ENCODE assay signal across 1 cellular context in the genomic region with DNA sequence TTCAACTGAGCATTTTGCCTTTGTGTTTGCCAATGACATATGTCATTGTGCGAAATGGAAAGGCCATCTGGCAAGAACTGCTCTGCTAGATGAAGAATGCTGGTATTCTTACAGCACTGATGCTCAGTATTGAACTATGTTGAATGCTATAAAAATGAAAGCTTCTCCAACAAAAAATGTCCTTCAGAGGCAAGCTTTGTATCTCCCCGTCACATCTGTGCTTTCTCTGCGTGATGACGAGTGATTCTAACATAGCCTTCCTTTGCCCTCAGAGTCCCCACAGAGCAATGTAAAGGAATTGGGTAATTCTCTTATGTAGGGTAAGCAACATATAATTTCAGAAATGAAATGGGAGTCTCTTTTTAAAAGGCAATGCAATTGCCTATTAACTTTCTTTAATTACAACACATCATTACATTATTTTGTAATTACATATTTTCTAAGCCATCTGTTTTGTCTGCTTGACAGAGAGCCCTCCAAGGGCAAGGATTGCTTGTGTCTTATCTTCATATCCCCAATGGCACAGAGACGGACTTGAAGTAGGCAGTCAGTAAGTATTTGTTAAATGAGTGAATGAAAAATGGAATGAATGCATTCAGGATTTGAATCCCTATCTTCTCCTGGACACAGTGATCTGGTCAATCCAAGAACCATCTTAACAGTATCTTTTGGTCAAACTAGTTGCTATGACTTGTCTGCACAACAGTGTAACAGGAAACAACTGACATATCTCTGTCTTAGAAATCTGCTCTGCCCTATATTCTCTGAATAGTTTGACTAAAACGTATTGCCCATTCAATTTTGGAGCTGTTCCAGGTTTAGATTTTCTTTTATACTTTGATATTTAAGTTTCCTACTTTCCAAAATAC.
A peak's percentile ranks its signal among the peaks of the same experiment; 100 is the strongest.
TF ChIP-seq lines count a peak whose summit lies in the region.

No MANE protein-coding gene starts in this region.

TF ChIP-seq in K562, 482 proteins besides CTCF, POLR2A, EP300 and RAD21 (continued from another document):
- no peak for TF ChIP-seq U2AF2 (optimal IDR thresholded peaks at IDR 0.05; ENCODE audit: low read depth, low read length)
- TF ChIP-seq PTBP1 (IDR thresholded peaks at IDR 0.05; ENCODE audit: low read depth, low read length), result no peak
- TF ChIP-seq, protein P1, sequence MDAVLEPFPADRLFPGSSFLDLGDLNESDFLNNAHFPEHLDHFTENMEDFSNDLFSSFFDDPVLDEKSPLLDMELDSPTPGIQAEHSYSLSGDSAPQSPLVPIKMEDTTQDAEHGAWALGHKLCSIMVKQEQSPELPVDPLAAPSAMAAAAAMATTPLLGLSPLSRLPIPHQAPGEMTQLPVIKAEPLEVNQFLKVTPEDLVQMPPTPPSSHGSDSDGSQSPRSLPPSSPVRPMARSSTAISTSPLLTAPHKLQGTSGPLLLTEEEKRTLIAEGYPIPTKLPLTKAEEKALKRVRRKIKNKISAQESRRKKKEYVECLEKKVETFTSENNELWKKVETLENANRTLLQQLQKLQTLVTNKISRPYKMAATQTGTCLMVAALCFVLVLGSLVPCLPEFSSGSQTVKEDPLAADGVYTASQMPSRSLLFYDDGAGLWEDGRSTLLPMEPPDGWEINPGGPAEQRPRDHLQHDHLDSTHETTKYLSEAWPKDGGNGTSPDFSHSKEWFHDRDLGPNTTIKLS (IDR thresholded peaks at IDR 0.05; ENCODE audit: borderline replicate concordance, low read depth), result no peak
- TF ChIP-seq NR4A1 (CRISPR knock-in tag; IDR thresholded peaks at IDR 0.05), result no peak
- TF ChIP-seq NR4A1 (tag; IDR thresholded peaks at IDR 0.05), result no peak
- no peak for TF ChIP-seq E2F6 (IDR thresholded peaks at IDR 0.05; ENCODE audit: borderline replicate concordance in 1 of 2, extremely low read depth in 1 of 2, insufficient read depth in 1 of 2, insufficient read length in 1 of 2, low read depth in 1 of 2, low read length in 1 of 2, poor library complexity in 1 of 2, severe bottlenecking in 1 of 2)
- TF ChIP-seq ARID1B (IDR thresholded peaks at IDR 0.05), result peak; percentile 58; the same call in 1 of the 2 replicates
- TF ChIP-seq ZNF695 (CRISPR knock-in tag; IDR thresholded peaks at IDR 0.05), result no peak
